ENCODE assay signal across 9 cellular contexts in the genomic region with DNA sequence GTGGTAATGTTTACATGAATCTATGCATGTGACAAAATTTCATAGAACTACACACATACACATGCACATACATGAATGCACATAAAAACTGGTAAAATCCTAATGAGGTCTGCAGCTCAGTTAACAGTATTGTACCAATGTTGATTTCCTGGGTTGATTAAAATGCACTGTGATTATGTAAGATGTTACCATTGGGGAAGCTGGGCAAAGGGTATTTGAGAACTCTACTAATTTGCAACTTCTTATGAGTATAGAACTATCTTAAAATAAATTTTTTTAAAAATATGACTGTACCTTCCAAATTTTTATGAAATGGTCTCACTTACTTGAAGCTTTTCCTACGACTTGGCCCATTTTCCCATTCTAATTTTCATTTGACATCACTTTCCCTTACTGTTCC.
"Had no signal": no experiment of that assay in that cellular context is flagged by ENCODE, and none has a peak within 500 bp of the region (broad histone marks: within the 10 kb centered on the region; RNA-seq: fewer than 3 reads in every experiment).

No MANE protein-coding gene starts in this region.

- H3K36me3 ChIP-seq: HAP-1 had no signal

- H3K9me3 Mint-ChIP-seq: GM23338, HFFc6 had no signal

- H3K27ac ChIP-seq: GM23248 had no signal

- ATAC-seq: GM23338, HCT116 had no signal

- H3K9me3 ChIP-seq: HAP-1 had no signal

- H3K4me3 Mint-ChIP-seq: GM23338, H9, HFFc6 had no signal

- H3K27ac Mint-ChIP-seq: GM23338, H9, HFFc6 had no signal

- DNase-seq: GM23248, GOT3, H7, H9, HCEC 1CT, HFFc6 had no signal

- H3K4me3 ChIP-seq: GM23248, GM23338, HAP-1 had no signal

- H3K4me1 ChIP-seq: HAP-1 had no signal
